In the genomic region with DNA sequence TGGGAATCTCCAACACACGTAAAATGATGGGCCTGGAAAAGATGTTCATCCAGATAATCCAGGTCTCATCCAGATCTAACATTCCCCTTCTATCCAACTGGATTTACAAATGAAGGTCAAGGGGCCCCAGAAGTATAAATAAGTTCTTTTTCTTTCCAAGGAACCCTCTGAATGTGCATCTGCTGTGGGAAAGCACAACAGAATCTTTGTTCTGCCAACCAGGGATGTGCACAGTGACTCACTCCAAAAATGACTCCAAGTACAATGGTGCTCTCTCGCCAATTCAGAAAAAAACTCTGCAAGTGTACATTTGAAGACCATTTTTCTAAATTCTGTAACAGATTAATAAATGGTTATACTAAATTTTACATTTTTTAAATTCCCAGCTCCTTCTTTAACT, we compare ENCODE assay signal across 18 cellular contexts. TPM values are rescaled to one million over a fixed set of nuclear protein-coding genes. Genes with fewer than 3 reads are reported as not detected.
DNase-seq lines count a peak whose midpoint lies in the region; ATAC-seq, FAIRE-seq and TF ChIP-seq lines count a peak whose summit lies in the region.
"Had no signal": no experiment of that assay in that cellular context is flagged by ENCODE, and none has a peak within 500 bp of the region (broad histone marks: within the 10 kb centered on the region; RNA-seq: fewer than 3 reads in every experiment).

No MANE protein-coding gene starts in this region.

- intact Hi-C loops in kidney (cut with DNase I), result no loop called here

- no peak overlapping the region for H2BK15ac ChIP-seq in H9 (ENCODE audit: low read depth, low read length)

- ATAC-seq in GM21515 (IDR thresholded peaks at IDR 0.05; ENCODE audit: unreplicated experiment), result no peak
- ATAC-seq: left lung had no signal

- no peak overlapping the region for H3K4me3 Mint-ChIP-seq in H9

- H3K79me2 ChIP-seq in H9 (ENCODE audit: insufficient read depth, low read length), result peaks cover 19% of the 10 kb centered on the region; the same call in 1 of the 2 replicates

- no peak overlapping the region for H3T11ph ChIP-seq in H9 (ENCODE audit: low read length)

- no peak overlapping the region for H2BK12ac ChIP-seq in H9 (ENCODE audit: insufficient read length, low read depth, low read length)

- H3K14ac ChIP-seq in H9 (ENCODE audit: insufficient read depth, low read length), result no peak overlapping the region

- H3K36me3 ChIP-seq in MG63, result peaks cover 4% of the 10 kb centered on the region
- H3K36me3 ChIP-seq in kidney (ENCODE audit: control insufficient read depth in 1 of 2, insufficient read depth in 2 of 2, low read length in 2 of 2), result no peaks in the 10 kb centered on the region
- H3K36me3 ChIP-seq: colonic mucosa, left lung, vagina had no signal

- no peaks in the 10 kb centered on the region for H3K27me3 Mint-ChIP-seq in H9 (ENCODE audit: low read depth)

- TF ChIP-seq CTCF in epithelial cell of esophagus (IDR thresholded peaks at IDR 0.05; ENCODE audit: insufficient read depth, low read depth, low read length, missing control alignments) (no peak), kidney (IDR thresholded peaks at IDR 0.05; ENCODE audit: borderline replicate concordance, extremely low read depth, insufficient read depth) (no peak), H9 (conservative IDR thresholded peaks at IDR 0.05) (no peak)

- H3K79me1 ChIP-seq in H9 (ENCODE audit: insufficient read depth, low read depth, low read length, poor library complexity, severe bottlenecking), result no peaks in the 10 kb centered on the region

- H2BK20ac ChIP-seq in H9 (ENCODE audit: low read depth, low read length, poor library complexity, severe bottlenecking), result no peak overlapping the region

- no peak for FAIRE-seq in kidney (lab: Jason Lieb, UNC)
- FAIRE-seq: GM19239, H1, RCC 7860 had no signal

- no peaks in the 10 kb centered on the region for H4K20me1 ChIP-seq in H9 (ENCODE audit: control insufficient read depth, insufficient read depth, insufficient read length)

- H3K27me3 ChIP-seq in MG63, result no peaks in the 10 kb centered on the region
- H3K27me3 ChIP-seq in H9 (ENCODE audit: insufficient read depth, low read length), result no peaks in the 10 kb centered on the region
- H3K27me3 ChIP-seq: colonic mucosa, left lung, vagina had no signal

- no peaks in the 10 kb centered on the region for H3K9me3 Mint-ChIP-seq in H9

- H2BK120ac ChIP-seq in H9 (ENCODE audit: low read depth, low read length, poor library complexity, severe bottlenecking), result no peak overlapping the region

- H3K23me2 ChIP-seq in H9 (ENCODE audit: insufficient read length, low read depth, low read length, poor library complexity, severe bottlenecking), result no peaks in the 10 kb centered on the region

- H4K91ac ChIP-seq in H9 (ENCODE audit: insufficient read length, low read depth, low read length), result no peak overlapping the region

- no peak overlapping the region for H2BK5ac ChIP-seq in H9 (ENCODE audit: insufficient read length, low read length)

- no peak overlapping the region for H4K5ac ChIP-seq in H9 (ENCODE audit: insufficient read length, low read depth, low read length)

- no CpG with 5 or more reads among the region's 2 CpGs for WGBS in H9 (ENCODE audit: extremely low coverage, insufficient read length, low lambda C conversion rate)

- H3K56ac ChIP-seq in H9 (ENCODE audit: insufficient read length, low read depth, low read length), result no peak overlapping the region

- H3K27ac ChIP-seq in kidney (ENCODE audit: low read depth in 2 of 2, low read length in 2 of 2), result no peak overlapping the region
- no peak overlapping the region for H3K27ac ChIP-seq in H9 (ENCODE audit: insufficient read length, low read depth, low read length)
- H3K27ac ChIP-seq: colonic mucosa, left lung, vagina had no signal

- H3K9ac ChIP-seq in kidney (ENCODE audit: low read length in 2 of 2), result no peak overlapping the region
- H3K9ac ChIP-seq in H9 (ENCODE audit: extremely low read depth, insufficient read length, low read length), result no peak overlapping the region

- no peak overlapping the region for H3K4me2 ChIP-seq in H9 (ENCODE audit: insufficient read depth, insufficient read length, low read length)

- no peak overlapping the region for H3K18ac ChIP-seq in H9 (ENCODE audit: insufficient read length, low read depth, low read length)

- no peak overlapping the region for H2AK5ac ChIP-seq in H9 (ENCODE audit: insufficient read length, low read length)

- H3K4me1 Mint-ChIP-seq in H9, result 0 out of 4 replicates have a peak, but pooled peaks cover 0 to 2% of the 10 kb centered on the region in 2 experiments

- H3K4ac ChIP-seq in H9 (ENCODE audit: low read depth, low read length), result no peak overlapping the region

- no peak overlapping the region for H2AFZ ChIP-seq in H9 (ENCODE audit: low read length)

- H3K9me3 ChIP-seq in MG63 (no peaks in the 10 kb centered on the region), kidney (ENCODE audit: control insufficient read depth in 1 of 2, low read length in 2 of 2) (no peaks in the 10 kb centered on the region), H9 (ENCODE audit: control insufficient read depth, low read depth, low read length) (no peaks in the 10 kb centered on the region)
- H3K9me3 ChIP-seq: colonic mucosa, left lung, vagina had no signal

- no peak overlapping the region for H4K8ac ChIP-seq in H9 (replicated peaks; ENCODE audit: insufficient read length, low read depth, low read length)

- H3K23ac ChIP-seq in H9 (ENCODE audit: insufficient read length, low read depth, low read length), result no peak overlapping the region

- H3K27ac Mint-ChIP-seq in H9, result no peak overlapping the region

- peaks cover 0 to 3% (median 0%) of the 10 kb centered on the region in 3 experiments; a peak in 1 of 7 replicates for H3K36me3 Mint-ChIP-seq in H9 (ENCODE audit: insufficient read depth in 1 of 3, low read depth in 3 of 3)

- peak; percentile 19 for DNase-seq in AG08396 (ENCODE audit: low spot score)
- DNase-seq in MG63, result peak; percentile 63
- peak; percentile 16 for DNase-seq in epithelial cell of esophagus (ENCODE audit: low read depth)
- peak; percentile 56 for DNase-seq in middle frontal gyrus (ENCODE audit: extremely low spot score, low spot score)
- no peak for DNase-seq in kidney
- no peak for DNase-seq in H9
- DNase-seq in activated effector memory CD4-positive, alpha-beta T cell treated with anti-CD3 and anti-CD28 coated beads, Interleukin-2, amount 50 U/mL, for 16 hours, result no peak
- DNase-seq: activated naive CD4-positive, alpha-beta T cell treated with anti-CD3 and anti-CD28 coated beads, Interleukin-2, amount 50 U/mL, for 16 hours; colonic mucosa; left lung; MV-4-11; stimulated activated CD8-positive, alpha-beta memory T cell treated with anti-CD3 and anti-CD28 coated beads, Interleukin-4, amount 100 ng/mL, for 48 hours; T-helper 9 cell had no signal

- H3K4me1 ChIP-seq in kidney (ENCODE audit: control insufficient read depth in 1 of 2, insufficient read depth in 1 of 2, low read depth in 1 of 2, low read length in 2 of 2), result peaks cover 0 to 3% of the 10 kb centered on the region in 2 donors
- H3K4me1 ChIP-seq in H9 (ENCODE audit: insufficient read depth, low read length), result no peaks in the 10 kb centered on the region
- H3K4me1 ChIP-seq: colonic mucosa had no signal

- H3K4me3 ChIP-seq in MG63 (no peak overlapping the region), epithelial cell of esophagus (ENCODE audit: low read length) (no peak overlapping the region), kidney (ENCODE audit: low read length in 2 of 2) (no peak overlapping the region)
- H3K4me3 ChIP-seq: colonic mucosa, left lung, vagina had no signal

RNA-seq across cellular contexts. Expression of a gene that starts 12.4 kb away (rescaled TPM):
- 5.4 and 23.6 TPM in 2 replicates for total RNA-seq in MG63 (2014; rRNA removed; shearing (Covaris generic); ENCODE audit: low replicate concordance)
- total RNA-seq in kidney, result 28.6 TPM
- 1.8 TPM for polyA plus RNA-seq in kidney (ENCODE audit: insufficient read depth, low read depth, low replicate concordance)
- 19.7 and 23.2 TPM in 2 replicates for total RNA-seq in H9 (2021)

Comparison
In these comparisons a context has a peak if more than half of its experiments do, and no peak if none do; other contexts are left out.
1. DNase-seq: peak in AG08396 (single experiment), MG63 (single experiment), epithelial cell of esophagus (single experiment) and middle frontal gyrus (single experiment); none in kidney (single experiment), H9 (single experiment) and activated effector memory CD4-positive, alpha-beta T cell treated with anti-CD3 and anti-CD28 coated beads, Interleukin-2, amount 50 U/mL, for 16 hours (single experiment).